22 cellular contexts compared by ENCODE assay signal in the genomic region with DNA sequence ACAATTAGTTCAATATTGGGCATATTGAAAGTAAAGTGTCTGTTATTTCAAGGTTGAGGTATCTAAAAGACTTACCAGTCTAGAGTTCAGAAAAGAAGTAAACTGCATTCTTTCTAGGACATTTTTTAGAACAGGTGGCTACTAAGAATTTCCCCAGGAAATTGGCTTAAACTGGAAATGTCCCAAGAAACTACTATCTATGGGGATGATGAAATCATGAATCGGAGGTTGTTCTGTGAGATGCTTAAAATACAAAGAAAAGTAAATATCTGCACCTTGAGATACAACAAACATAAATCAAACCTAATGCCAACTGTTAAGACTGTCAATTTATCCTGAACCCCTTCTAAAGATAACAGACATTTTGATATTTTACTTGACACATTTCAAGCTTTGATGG.
DNase-seq lines count a peak whose midpoint lies in the region; ATAC-seq, FAIRE-seq and TF ChIP-seq lines count a peak whose summit lies in the region.
"Had no signal": no experiment of that assay in that cellular context is flagged by ENCODE, and none has a peak within 500 bp of the region (broad histone marks: within the 10 kb centered on the region; RNA-seq: fewer than 3 reads in every experiment).

No MANE protein-coding gene starts in this region.

- H3K27ac Mint-ChIP-seq in nephron progenitor cell, result no peak overlapping the region
- H3K27ac Mint-ChIP-seq in endothelial cell (ENCODE audit: unreplicated experiment), result no peak overlapping the region
- no peak overlapping the region for H3K27ac Mint-ChIP-seq in natural killer cell
- H3K27ac Mint-ChIP-seq: CD4-positive, alpha-beta T cell; GM23338 had no signal

- H3K9me3 Mint-ChIP-seq in nephron progenitor cell (peaks cover 11% of the 10 kb centered on the region), endothelial cell (ENCODE audit: unreplicated experiment) (no peaks in the 10 kb centered on the region), natural killer cell (no peaks in the 10 kb centered on the region)
- H3K9me3 Mint-ChIP-seq: CD4-positive, alpha-beta T cell had no signal

- H4K20me1 ChIP-seq in PC-9 (ENCODE audit: insufficient read depth), result no peaks in the 10 kb centered on the region
- no peaks in the 10 kb centered on the region for H4K20me1 ChIP-seq in osteoblast (ENCODE audit: insufficient read depth, low read length)

- CTCF ChIA-PET in PC-9 (lab: Charles Lee), result no interaction called here

- H3K4me1 ChIP-seq in PC-9 (replicated peaks; ENCODE audit: insufficient read depth), result 0 out of 2 replicates have a peak, but pooled peaks cover 4% of the 10 kb centered on the region
- peaks cover 17% of the 10 kb centered on the region for H3K4me1 ChIP-seq in osteoblast (ENCODE audit: insufficient read depth, low read length)
- H3K4me1 ChIP-seq: Peyer's patch had no signal

- no peak overlapping the region for H3K4me2 ChIP-seq in PC-9
- peak overlapping the region; percentile 61 for H3K4me2 ChIP-seq in osteoblast (ENCODE audit: insufficient read depth, low read length)
- H3K4me2 ChIP-seq: GM23338 had no signal

- in situ Hi-C loops in brain microvascular endothelial cell (cut with HindIII; ENCODE audit: low pct_ligation_motif_present, low sequenced_read_pairs), result no loop called here

- H3K36me3 ChIP-seq in PC-9 (ENCODE audit: low read depth) (no peaks in the 10 kb centered on the region), brain microvascular endothelial cell (replicated peaks) (no peaks in the 10 kb centered on the region), osteoblast (ENCODE audit: insufficient read depth, low read length) (no peaks in the 10 kb centered on the region)
- H3K36me3 ChIP-seq: Peyer's patch had no signal

- BruUV-seq in PC-9 (replicated peaks; lab: Mats Ljungman, UMichigan), result no TSS peak

- no peak for TF ChIP-seq POLR2A in H54 (IDR thresholded peaks at IDR 0.05; ENCODE audit: low read depth, low read length)

- H3K27me3 ChIP-seq in PC-9 (ENCODE audit: insufficient read depth, low read depth) (no peaks in the 10 kb centered on the region), brain microvascular endothelial cell (replicated peaks) (no peaks in the 10 kb centered on the region), osteoblast (ENCODE audit: insufficient read depth, low read length) (no peaks in the 10 kb centered on the region)
- H3K27me3 ChIP-seq: Peyer's patch had no signal

- H3K9me3 ChIP-seq in PC-9 (ENCODE audit: insufficient read depth, low read depth), result no peaks in the 10 kb centered on the region
- no peaks in the 10 kb centered on the region for H3K9me3 ChIP-seq in osteoblast (ENCODE audit: low read depth, low read length)
- H3K9me3 ChIP-seq: Peyer's patch had no signal

- H3K9me2 ChIP-seq in PC-9 (ENCODE audit: insufficient read depth), result no peaks in the 10 kb centered on the region

- POLR2A ChIA-PET in PC-9 (lab: Charles Lee; ENCODE audit: unreplicated experiment), result no interaction called here

- H3F3A ChIP-seq in PC-9 (ENCODE audit: insufficient read depth, low read depth), result no peaks in the 10 kb centered on the region

- H2AFZ ChIP-seq in PC-9, result no peak overlapping the region
- no peak overlapping the region for H2AFZ ChIP-seq in osteoblast (ENCODE audit: low read length)
- H2AFZ ChIP-seq: GM23338 had no signal

- ATAC-seq in natural killer cell, result no peak
- ATAC-seq: GM23338, HCT116, K562 had no signal

- no peaks in the 10 kb centered on the region for H3K36me3 Mint-ChIP-seq in nephron progenitor cell (ENCODE audit: low read depth)
- H3K36me3 Mint-ChIP-seq in endothelial cell (ENCODE audit: low read depth, unreplicated experiment), result no peaks in the 10 kb centered on the region
- no peaks in the 10 kb centered on the region for H3K36me3 Mint-ChIP-seq in natural killer cell

- H3K27me3 Mint-ChIP-seq in nephron progenitor cell (ENCODE audit: low read depth, poor library complexity) (no peaks in the 10 kb centered on the region), endothelial cell (ENCODE audit: unreplicated experiment) (no peaks in the 10 kb centered on the region), natural killer cell (ENCODE audit: low read depth in 2 of 2) (no peaks in the 10 kb centered on the region)
- H3K27me3 Mint-ChIP-seq: CD4-positive, alpha-beta T cell had no signal

- peak overlapping the region; percentile 34; the same call in 1 of the 2 replicates for H3K27ac ChIP-seq in PC-9
- H3K27ac ChIP-seq in brain microvascular endothelial cell, result peak overlapping the region; percentile 96
- H3K27ac ChIP-seq in osteoblast (ENCODE audit: low read depth, low read length), result peak overlapping the region; percentile 85
- H3K27ac ChIP-seq: Peyer's patch, SK-N-MC had no signal

- H3K4me3 ChIP-seq in PC-9 (no peak overlapping the region), brain microvascular endothelial cell (ENCODE audit: low read depth, low read length) (no peak overlapping the region), osteoblast (ENCODE audit: insufficient read depth, low read length) (no peak overlapping the region)
- H3K4me3 ChIP-seq: GM23338, K562, Peyer's patch, SK-N-MC had no signal

- intact Hi-C loops in PC-9 (cut with micrococcal nuclease; ENCODE audit: unreplicated experiment), result no loop called here
- intact Hi-C loops in natural killer cell (cut with micrococcal nuclease), result no loop called here

- no peak for DNase-seq in H54 (ENCODE audit: insufficient read length, low spot score)
- no peak for DNase-seq in PC-9
- DNase-seq in brain microvascular endothelial cell, result no peak
- no peak for DNase-seq in osteoblast (ENCODE audit: insufficient read length, low spot score, missing footprints)
- DNase-seq in nephron progenitor cell, result no peak
- no peak for DNase-seq in endothelial cell (ENCODE audit: low spot score)
- no peak for DNase-seq in nucleus accumbens (lab: John Stamatoyannopoulos, UW)
- DNase-seq in natural killer cell, result no peak
- DNase-seq: CD4-positive, alpha-beta T cell; NCI-H1105 treated with DMSO at 0.1 percent for 48 hours; NCI-H187; NCI-H2227 treated with DMSO at 0.1 percent for 48 hours; NCI-H524; NCI-H82; Peyer's patch; Right ventricle myocardium superior had no signal

- no peak overlapping the region for H3K4me3 Mint-ChIP-seq in nephron progenitor cell
- H3K4me3 Mint-ChIP-seq in endothelial cell (ENCODE audit: unreplicated experiment), result no peak overlapping the region
- H3K4me3 Mint-ChIP-seq in natural killer cell, result no peak overlapping the region
- H3K4me3 Mint-ChIP-seq: CD4-positive, alpha-beta T cell; GM23338 had no signal

- peak; percentile 38 for FAIRE-seq in H54 (lab: Jason Lieb, UNC)
- FAIRE-seq: A204.1, GM19239, K562 had no signal

- H3K79me2 ChIP-seq in PC-9 (ENCODE audit: low read depth) (no peaks in the 10 kb centered on the region), osteoblast (ENCODE audit: insufficient read depth, low read length) (no peaks in the 10 kb centered on the region)

- TF ChIP-seq CTCF in PC-9 (conservative IDR thresholded peaks at IDR 0.05) (no peak), brain microvascular endothelial cell (IDR thresholded peaks at IDR 0.05; ENCODE audit: low read depth, low read length, missing control alignments) (no peak), osteoblast (IDR thresholded peaks at IDR 0.05; ENCODE audit: extremely low read depth, low read depth, low read length) (no peak), nephron progenitor cell (IDR thresholded peaks at IDR 0.05) (no peak), endothelial cell (IDR thresholded peaks at IDR 0.05; ENCODE audit: unreplicated experiment) (no peak), natural killer cell (IDR thresholded peaks at IDR 0.05) (no peak)

- peaks cover 5% of the 10 kb centered on the region for H3K4me1 Mint-ChIP-seq in nephron progenitor cell
- no peaks in the 10 kb centered on the region for H3K4me1 Mint-ChIP-seq in endothelial cell (ENCODE audit: unreplicated experiment)
- H3K4me1 Mint-ChIP-seq in natural killer cell, result no peaks in the 10 kb centered on the region
- H3K4me1 Mint-ChIP-seq: GM23338 had no signal

Comparison
In these comparisons a context has a peak if more than half of its experiments do, and no peak if none do; other contexts are left out.
1. H3K27ac ChIP-seq: peak in every context shown above with its lines; median percentile 96 in brain microvascular endothelial cell; 85 in osteoblast; 34 in PC-9.